35 cellular contexts compared by ENCODE assay signal in the genomic region with DNA sequence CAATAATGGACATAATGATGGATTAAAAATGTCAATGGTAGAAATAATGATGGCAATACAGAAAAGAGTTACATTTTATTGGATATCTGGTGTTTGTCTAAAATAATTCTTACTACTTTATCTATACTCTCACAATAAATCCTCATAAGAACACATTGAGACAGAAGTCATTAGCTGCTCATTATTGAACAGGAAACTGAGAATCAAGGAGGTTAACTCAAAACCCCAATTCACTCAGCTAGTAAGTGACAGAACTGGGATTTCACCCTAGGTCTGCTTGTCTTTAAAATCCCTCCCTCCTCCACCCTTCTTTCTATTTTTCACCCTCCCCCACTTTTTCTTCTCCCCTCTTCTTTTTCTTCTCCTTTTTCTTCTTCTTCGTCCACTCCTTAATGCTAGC.
"Had no signal": no experiment of that assay in that cellular context is flagged by ENCODE, and none has a peak within 500 bp of the region (broad histone marks: within the 10 kb centered on the region; RNA-seq: fewer than 3 reads in every experiment).

No MANE protein-coding gene starts in this region.

- H3K36me3 ChIP-seq: ascending aorta, cardiac muscle cell had no signal

- H3K9me3 ChIP-seq: ascending aorta had no signal

- DNase-seq: activated B cell treated with CpG ODN at 0.5 μM for 24 hours; activated CD4-positive, alpha-beta memory T cell treated with anti-CD3 and anti-CD28 coated beads for 36 hours; activated CD4-positive, alpha-beta T cell treated with anti-CD3 and anti-CD28 coated beads for 4 hours; activated CD4-positive, alpha-beta T cell treated with anti-CD3 and anti-CD28 coated beads, Interleukin-2, amount 10 ng/mL, durations not matched to agents 24 days and 14 days; activated CD4-positive, alpha-beta T cell treated with anti-CD3 and anti-CD28 coated beads, Interleukin-2, amount 50 U/mL, for 1 hour; activated CD4-positive, alpha-beta T cell treated with anti-CD3 and anti-CD28 coated beads, Interleukin-2, amount 50 U/mL, for 4 hours; activated CD4-positive, CD25-positive, alpha-beta regulatory T cell treated with anti-CD3 and anti-CD28 coated beads, Interleukin-2, amount 50 U/mL, for 72 hours; activated CD8-positive, alpha-beta memory T cell treated with anti-CD3 and anti-CD28 coated beads, Interleukin-2, amount 50 U/mL, for 4 hours; activated CD8-positive, alpha-beta T cell treated with anti-CD3 and anti-CD28 coated beads for 36 hours; activated effector memory CD4-positive, alpha-beta T cell treated with anti-CD3 and anti-CD28 coated beads, Interleukin-2, amount 50 U/mL, for 16 hours; activated gamma-delta T cell treated with Interleukin-2 at 50 U/mL for 16 hours; activated naive CD4-positive, alpha-beta T cell; activated naive CD4-positive, alpha-beta T cell treated with anti-CD3 and anti-CD28 coated beads for 36 hours; activated naive CD4-positive, alpha-beta T cell treated with anti-CD3 and anti-CD28 coated beads, Interleukin-2, amount 50 U/mL, for 16 hours; activated naive CD8-positive, alpha-beta T cell treated with anti-CD3 and anti-CD28 coated beads for 36 hours; activated T-cell treated with anti-CD3 and anti-CD28 coated beads for 4 hours; activated T-cell treated with anti-CD3 and anti-CD28 coated beads, Interleukin-2, amount 50 U/mL, for 1 hour; activated T-cell treated with anti-CD3 and anti-CD28 coated beads, Interleukin-2, amount 50 U/mL, for 4 hours; activated T-cell treated with anti-CD3 and anti-CD28 coated beads, Interleukin-2, amount 50 U/mL, for 72 hours; amygdala; anterior cingulate cortex; caudate nucleus; cerebellar nuclear complex; T-helper 2 cell; T-helper 9 cell had no signal

- ATAC-seq: activated CD8-positive, alpha-beta T cell treated with anti-CD3 and anti-CD28 coated beads for 36 hours; activated naive CD4-positive, alpha-beta T cell treated with anti-CD3 and anti-CD28 coated beads, Interleukin-2, amount 50 U/mL, for 72 hours; activated T-cell treated with anti-CD3 and anti-CD28 coated beads, Interleukin-2, amount 50 U/mL, for 4 hours; activated T-cell treated with anti-CD3 and anti-CD28 coated beads, Interleukin-2, amount 50 U/mL, for 72 hours; activated T-helper 17 cell treated with anti-CD3 and anti-CD28 coated beads, Interleukin-2, amount 50 U/mL, for 72 hours had no signal

- H3K36me3 Mint-ChIP-seq: activated CD4-positive, alpha-beta memory T cell treated with anti-CD3 and anti-CD28 coated beads for 36 hours; activated naive CD4-positive, alpha-beta T cell treated with anti-CD3 and anti-CD28 coated beads, Interleukin-2, amount 50 U/mL, for 72 hours; activated naive CD8-positive, alpha-beta T cell treated with anti-CD3 and anti-CD28 coated beads for 36 hours; brain had no signal

- H3K27me3 Mint-ChIP-seq: activated B cell treated with CpG ODN at 0.5 μM for 24 hours; activated CD4-positive, alpha-beta T cell treated with anti-CD3 and anti-CD28 coated beads, Interleukin-2, amount 10 ng/mL, durations not matched to agents 24 days and 14 days; brain had no signal

- H3K27ac Mint-ChIP-seq: activated B cell treated with CpG ODN at 0.5 μM for 24 hours; activated CD4-positive, alpha-beta memory T cell treated with anti-CD3 and anti-CD28 coated beads for 36 hours; activated CD4-positive, alpha-beta T cell treated with anti-CD3 and anti-CD28 coated beads, Interleukin-2, amount 10 ng/mL, durations not matched to agents 24 days and 14 days; activated CD8-positive, alpha-beta T cell treated with anti-CD3 and anti-CD28 coated beads for 36 hours; activated naive CD4-positive, alpha-beta T cell treated with anti-CD3 and anti-CD28 coated beads for 36 hours; activated naive CD4-positive, alpha-beta T cell treated with anti-CD3 and anti-CD28 coated beads, Interleukin-2, amount 50 U/mL, for 72 hours; activated naive CD8-positive, alpha-beta T cell treated with anti-CD3 and anti-CD28 coated beads for 36 hours; activated T-cell treated with anti-CD3 and anti-CD28 coated beads, Interleukin-2, amount 50 U/mL, for 72 hours; activated T-helper 1 cell treated with anti-CD3 and anti-CD28 coated beads, Interleukin-12 subunit alpha, Interleukin-12 subunit beta, Interleukin-2, Interleukin-4 antibody, amounts not matched to agents 30 ng/mL and 10 ng/mL and 1 ng/mL, durations not matched to agents 14 hours and 24 hours and 36 hours; activated T-helper 17 cell treated with anti-CD3 and anti-CD28 coated beads, Interleukin-2, amount 50 U/mL, for 72 hours; brain; T-helper 2 cell treated with Interferon-gamma antibody and Interleukin-4, amounts not matched to agents 5 μg/mL and 100 μg/mL, for 36 hours had no signal

- H3K4me1 ChIP-seq: ascending aorta had no signal

- H3K4me1 Mint-ChIP-seq: activated B cell treated with CpG ODN at 0.5 μM for 24 hours; activated CD4-positive, alpha-beta T cell treated with anti-CD3 and anti-CD28 coated beads, Interleukin-2, amount 10 ng/mL, durations not matched to agents 24 days and 14 days; activated naive CD8-positive, alpha-beta T cell treated with anti-CD3 and anti-CD28 coated beads for 36 hours; activated T-helper 17 cell treated with anti-CD3 and anti-CD28 coated beads, Interleukin-2, amount 50 U/mL, for 72 hours; central memory CD8-positive, alpha-beta T cell had no signal

- H3K4me3 ChIP-seq: ascending aorta, cardiac muscle cell had no signal

- H3K4me3 Mint-ChIP-seq: activated B cell treated with CpG ODN at 0.5 μM for 24 hours; activated CD4-positive, alpha-beta memory T cell treated with anti-CD3 and anti-CD28 coated beads for 36 hours; activated CD4-positive, alpha-beta T cell treated with anti-CD3 and anti-CD28 coated beads, Interleukin-2, amount 10 ng/mL, durations not matched to agents 24 days and 14 days; activated CD8-positive, alpha-beta T cell treated with anti-CD3 and anti-CD28 coated beads for 36 hours; activated naive CD4-positive, alpha-beta T cell treated with anti-CD3 and anti-CD28 coated beads for 36 hours; activated naive CD8-positive, alpha-beta T cell treated with anti-CD3 and anti-CD28 coated beads for 36 hours; activated T-cell treated with anti-CD3 and anti-CD28 coated beads, Interleukin-2, amount 50 U/mL, for 4 hours; activated T-cell treated with anti-CD3 and anti-CD28 coated beads, Interleukin-2, amount 50 U/mL, for 72 hours; activated T-helper 1 cell treated with anti-CD3 and anti-CD28 coated beads, Interleukin-12 subunit alpha, Interleukin-12 subunit beta, Interleukin-2, Interleukin-4 antibody, amounts not matched to agents 30 ng/mL and 10 ng/mL and 1 ng/mL, durations not matched to agents 14 hours and 24 hours and 36 hours; activated T-helper 17 cell treated with anti-CD3 and anti-CD28 coated beads, Interleukin-2, amount 50 U/mL, for 72 hours; brain; central memory CD8-positive, alpha-beta T cell; T-helper 2 cell treated with Interferon-gamma antibody and Interleukin-4, amounts not matched to agents 5 μg/mL and 100 μg/mL, for 36 hours had no signal

- H3K27me3 ChIP-seq: ascending aorta, cardiac muscle cell had no signal

- H3K9me3 Mint-ChIP-seq: activated B cell treated with CpG ODN at 0.5 μM for 24 hours; activated CD4-positive, alpha-beta memory T cell treated with anti-CD3 and anti-CD28 coated beads for 36 hours; activated CD4-positive, alpha-beta T cell treated with anti-CD3 and anti-CD28 coated beads, Interleukin-2, amount 10 ng/mL, durations not matched to agents 24 days and 14 days; activated CD8-positive, alpha-beta T cell treated with anti-CD3 and anti-CD28 coated beads for 36 hours; activated T-cell treated with anti-CD3 and anti-CD28 coated beads, Interleukin-2, amount 50 U/mL, for 4 hours; central memory CD8-positive, alpha-beta T cell; T-helper 2 cell treated with Interferon-gamma antibody and Interleukin-4, amounts not matched to agents 5 μg/mL and 100 μg/mL, for 36 hours had no signal

- FAIRE-seq: bronchial epithelial cell, TTC549 had no signal
